18 cellular contexts compared by ENCODE assay signal in genomic region chr17:28038802-28039600, GRCh38. TPM values are rescaled to one million over a fixed set of nuclear protein-coding genes. Genes with fewer than 3 reads are reported as not detected.
DNase-seq lines count a peak whose midpoint lies in the region; TF ChIP-seq lines count a peak whose summit lies in the region.
"Had no signal": no experiment of that assay in that cellular context is flagged by ENCODE, and none has a peak within 500 bp of the region (broad histone marks: within the 10 kb centered on the region; RNA-seq: fewer than 3 reads in every experiment).

No MANE protein-coding gene starts in this region.

- H3K36me3 ChIP-seq in Loucy (ENCODE audit: insufficient read depth, low read length) (no peaks in the 10 kb centered on the region), smooth muscle cell (ENCODE audit: low read depth) (no peaks in the 10 kb centered on the region), esophagus squamous epithelium (no peaks in the 10 kb centered on the region)
- H3K36me3 ChIP-seq: uterus had no signal

- H3K79me2 ChIP-seq in Loucy (ENCODE audit: insufficient read depth, low read length): peaks cover 22% of the 10 kb centered on the region
- peaks cover 23% of the 10 kb centered on the region for H3K79me2 ChIP-seq in smooth muscle cell (ENCODE audit: low read depth)

- peaks cover 5% of the 10 kb centered on the region for H3K36me3 Mint-ChIP-seq in T-helper 1 cell treated with Interleukin-12 subunit alpha and Interleukin-12 subunit beta and Interleukin-4 antibody, amounts not matched to agents 30 μg/mL and 1 μg/mL, for 36 hours (ENCODE audit: low read depth)
- no peaks in the 10 kb centered on the region for H3K36me3 Mint-ChIP-seq in neural crest cell (ENCODE audit: low read depth)

- peak overlapping the region; percentile 22 for H3K4me2 ChIP-seq in Loucy (ENCODE audit: low read depth, low read length, poor library complexity, severe bottlenecking)
- H3K4me2 ChIP-seq in smooth muscle cell: no peak overlapping the region

- peaks cover 5% of the 10 kb centered on the region for H3K27me3 Mint-ChIP-seq in T-helper 1 cell treated with Interleukin-12 subunit alpha and Interleukin-12 subunit beta and Interleukin-4 antibody, amounts not matched to agents 30 μg/mL and 1 μg/mL, for 36 hours (ENCODE audit: low read depth)
- H3K27me3 Mint-ChIP-seq in neural crest cell (ENCODE audit: low read depth): peaks cover 12% of the 10 kb centered on the region
- H3K27me3 Mint-ChIP-seq: stimulated activated naive CD8-positive, alpha-beta T cell treated with anti-CD3 and anti-CD28 coated beads, Interleukin-15, amount 100 ng/mL, for 72 hours had no signal

- H3K4me3 Mint-ChIP-seq in T-helper 1 cell treated with Interleukin-12 subunit alpha and Interleukin-12 subunit beta and Interleukin-4 antibody, amounts not matched to agents 30 μg/mL and 1 μg/mL, for 36 hours: peak overlapping the region; percentile 16
- peak overlapping the region; percentile 5 for H3K4me3 Mint-ChIP-seq in neural crest cell

- peaks cover 12% of the 10 kb centered on the region for H4K20me1 ChIP-seq in Loucy (ENCODE audit: insufficient read depth, low read length, poor library complexity, severe bottlenecking)
- H4K20me1 ChIP-seq in smooth muscle cell (ENCODE audit: low read depth): peaks cover 15% of the 10 kb centered on the region

- H3K27me3 ChIP-seq in Loucy (ENCODE audit: insufficient read depth, low read length, poor library complexity, severe bottlenecking) (no peaks in the 10 kb centered on the region), smooth muscle cell (ENCODE audit: low read depth) (no peaks in the 10 kb centered on the region), esophagus squamous epithelium (no peaks in the 10 kb centered on the region)
- H3K27me3 ChIP-seq: uterus had no signal

- intact Hi-C loops in esophagus squamous epithelium (cut with DNase I): no loop called here

- H3K4me1 ChIP-seq in Loucy (ENCODE audit: insufficient read depth, low read length, poor library complexity, severe bottlenecking): peaks cover 29% of the 10 kb centered on the region
- peaks cover 16% of the 10 kb centered on the region for H3K4me1 ChIP-seq in smooth muscle cell (ENCODE audit: low read depth)
- H3K4me1 ChIP-seq in esophagus squamous epithelium: peaks cover 0 to 25% (median 10%) of the 10 kb centered on the region in 3 donors

- H3K9me2 ChIP-seq in Loucy (replicated peaks; ENCODE audit: low read depth, low read length): no peaks in the 10 kb centered on the region

- TF ChIP-seq POLR2A in esophagus squamous epithelium (IDR thresholded peaks at IDR 0.05): no peak

- H3K27ac Mint-ChIP-seq in T-helper 1 cell treated with Interleukin-12 subunit alpha and Interleukin-12 subunit beta and Interleukin-4 antibody, amounts not matched to agents 30 μg/mL and 1 μg/mL, for 36 hours: no peak overlapping the region
- H3K27ac Mint-ChIP-seq in neural crest cell (ENCODE audit: unreplicated experiment): no peak overlapping the region
- H3K27ac Mint-ChIP-seq: nephron progenitor cell; stimulated activated naive CD8-positive, alpha-beta T cell treated with anti-CD3 and anti-CD28 coated beads, Interleukin-15, amount 100 ng/mL, for 72 hours had no signal

- WGBS in smooth muscle cell (ENCODE audit: low lambda C conversion rate): 87% methylated on average over 6 of the region's 6 CpGs
- 51 to 58% methylated on average over 6 of the region's 6 CpGs for WGBS in esophagus squamous epithelium, 2 donors

- DNase-seq in T-helper 1 cell (no peak), choroid plexus epithelial cell (ENCODE audit: low read depth) (peak; percentile 51), neural crest cell (ENCODE audit: low read depth, low spot score) (no peak), smooth muscle cell (lab: John Stamatoyannopoulos, UW; ENCODE audit: unreplicated experiment) (no peak), esophagus squamous epithelium (lab: John Stamatoyannopoulos, UW) (no peak)
- no peak for DNase-seq in activated CD8-positive, alpha-beta memory T cell treated with anti-CD3 and anti-CD28 coated beads for 24 hours
- DNase-seq: CD8-positive, alpha-beta memory T cell; effector memory CD4-positive, alpha-beta T cell; Kasumi-1; NCI-H1694 treated with DMSO at 0.1 percent for 48 hours; nephron progenitor cell; SIG-M5; stimulated activated naive CD8-positive, alpha-beta T cell treated with anti-CD3 and anti-CD28 coated beads, Interleukin-15, amount 100 ng/mL, for 72 hours; uterus had no signal

- H3K9ac ChIP-seq in Loucy (ENCODE audit: low read depth, low read length, poor library complexity, severe bottlenecking): no peak overlapping the region
- no peak overlapping the region for H3K9ac ChIP-seq in smooth muscle cell (ENCODE audit: low read depth)

- H3K4me1 Mint-ChIP-seq in T-helper 1 cell treated with Interleukin-12 subunit alpha and Interleukin-12 subunit beta and Interleukin-4 antibody, amounts not matched to agents 30 μg/mL and 1 μg/mL, for 36 hours (ENCODE audit: low read depth): peaks cover 26% of the 10 kb centered on the region
- peaks cover 24% of the 10 kb centered on the region for H3K4me1 Mint-ChIP-seq in neural crest cell

- H3K27ac ChIP-seq in smooth muscle cell (ENCODE audit: low read depth) (no peak overlapping the region), esophagus squamous epithelium (no peak overlapping the region)
- H3K27ac ChIP-seq: uterus had no signal

- H3K9me3 Mint-ChIP-seq in T-helper 1 cell treated with Interleukin-12 subunit alpha and Interleukin-12 subunit beta and Interleukin-4 antibody, amounts not matched to agents 30 μg/mL and 1 μg/mL, for 36 hours: no peaks in the 10 kb centered on the region
- peaks cover 5% of the 10 kb centered on the region for H3K9me3 Mint-ChIP-seq in neural crest cell
- H3K9me3 Mint-ChIP-seq: CD8-positive, alpha-beta memory T cell; stimulated activated naive CD8-positive, alpha-beta T cell treated with anti-CD3 and anti-CD28 coated beads, Interleukin-15, amount 100 ng/mL, for 72 hours had no signal

- TF ChIP-seq CTCF in Loucy (conservative IDR thresholded peaks at IDR 0.05; ENCODE audit: low read length): no peak
- no peak for TF ChIP-seq CTCF in choroid plexus epithelial cell (conservative IDR thresholded peaks at IDR 0.05; ENCODE audit: low read depth, low read length)
- no peak for TF ChIP-seq CTCF in neural crest cell (conservative IDR thresholded peaks at IDR 0.05)
- no peak for TF ChIP-seq CTCF in smooth muscle cell (IDR thresholded peaks at IDR 0.05; ENCODE audit: borderline replicate concordance, insufficient read depth, poor library complexity, severe bottlenecking)
- no peak for TF ChIP-seq CTCF in esophagus squamous epithelium (IDR thresholded peaks at IDR 0.05)

- peak overlapping the region; percentile 52; the same call in 1 of the 2 replicates for H2AFZ ChIP-seq in Loucy (ENCODE audit: low read length)
- no peak overlapping the region for H2AFZ ChIP-seq in smooth muscle cell (ENCODE audit: low read depth)

- H3K9me3 ChIP-seq in Loucy (ENCODE audit: insufficient read depth, low read depth, low read length): no peaks in the 10 kb centered on the region
- no peaks in the 10 kb centered on the region for H3K9me3 ChIP-seq in smooth muscle cell (replicated peaks; ENCODE audit: low read depth)
- H3K9me3 ChIP-seq in esophagus squamous epithelium: no peaks in the 10 kb centered on the region
- H3K9me3 ChIP-seq: uterus had no signal

- H3F3A ChIP-seq in Loucy (ENCODE audit: low read depth): 0 out of 2 replicates have a peak, but pooled peaks cover 3% of the 10 kb centered on the region
- H3F3A ChIP-seq in smooth muscle cell (ENCODE audit: low read depth): no peaks in the 10 kb centered on the region

- H3K4me3 ChIP-seq in Loucy (ENCODE audit: low read length, poor library complexity, severe bottlenecking) (no peak overlapping the region), choroid plexus epithelial cell (ENCODE audit: low read depth, low read length) (no peak overlapping the region), smooth muscle cell (no peak overlapping the region), esophagus squamous epithelium (no peak overlapping the region)
- H3K4me3 ChIP-seq: GM12878, lung, uterus had no signal

RNA-seq across cellular contexts. Expression of gene NLK, which starts 3.5 kb away (rescaled TPM):
- total RNA-seq in neural crest cell: 26.0 and 27.4 TPM in 2 replicates
- 10.1 and 18.0 TPM in 2 replicates for total RNA-seq in smooth muscle cell
- 1.8 and 5.0 TPM in 2 replicates for polyA plus RNA-seq in smooth muscle cell
- total RNA-seq in esophagus squamous epithelium: 10 to 100 TPM in 2 of 4 donors, 1 to 10 TPM in 2; 7.5 to 14.0 (median 11.4) TPM
